In genomic region chr17:8753976-8754440, GRCh38 we compare ENCODE assay signal across 9 cellular contexts. TPM values are rescaled to one million over a fixed set of nuclear protein-coding genes. Genes with fewer than 3 reads are reported as not detected.
DNase-seq lines count a peak whose midpoint lies in the region; ATAC-seq, FAIRE-seq and TF ChIP-seq lines count a peak whose summit lies in the region.
"Had no signal": no experiment of that assay in that cellular context is flagged by ENCODE, and none has a peak within 500 bp of the region (broad histone marks: within the 10 kb centered on the region; RNA-seq: fewer than 3 reads in every experiment).

No MANE protein-coding gene starts in this region.

- intact Hi-C loops in testis (cut with DNase I; ENCODE audit: low total_unique reads): no loop called here

- TF ChIP-seq CTCF in AG10803 (conservative IDR thresholded peaks at IDR 0.05; ENCODE audit: low read length) (peak; percentile 54), testis (IDR thresholded peaks at IDR 0.05) (no peak)

- WGBS in testis, 2 donors: 47 to 69% methylated on average over 1 of the region's 1 CpG

- no peak overlapping the region for H3K27ac ChIP-seq in testis
- H3K27ac ChIP-seq: SJSA1 had no signal

- H3K4me1 ChIP-seq in testis: no peaks in the 10 kb centered on the region
- H3K4me1 ChIP-seq: SJSA1 had no signal

- DNase-seq in AG10803 (ENCODE audit: low read depth) (peak; percentile 25), H54 (ENCODE audit: insufficient read length, low spot score) (peak; percentile 33), SHP77 treated with DMSO at 0.1 percent for 48 hours (lab: John Stamatoyannopoulos, UW) (peak; percentile 37), iPS DF 19.7 (ENCODE audit: low read depth, low spot score) (peak; percentile 40), NCI-H226 (no peak), testis (no peak)

- H3K4me3 ChIP-seq in AG10803 (ENCODE audit: low read length) (no peak overlapping the region), testis (no peak overlapping the region)
- H3K4me3 ChIP-seq: SJSA1 had no signal

- H3K36me3 ChIP-seq in testis (ENCODE audit: low read depth, missing control alignments): no peaks in the 10 kb centered on the region
- H3K36me3 ChIP-seq: SJSA1 had no signal

- no peaks in the 10 kb centered on the region for H3K27me3 ChIP-seq in testis
- H3K27me3 ChIP-seq: SJSA1 had no signal

- no peaks in the 10 kb centered on the region for H3K9me3 ChIP-seq in testis
- H3K9me3 ChIP-seq: SJSA1 had no signal

- ATAC-seq in GM18867 (IDR thresholded peaks at IDR 0.05; ENCODE audit: unreplicated experiment) (no peak), GM19328 (IDR thresholded peaks at IDR 0.05; ENCODE audit: unreplicated experiment) (no peak)

- TF ChIP-seq POLR2A in H54 (IDR thresholded peaks at IDR 0.05; ENCODE audit: low read depth, low read length): no peak
- TF ChIP-seq POLR2A in testis (IDR thresholded peaks at IDR 0.05): no peak

- no peak for FAIRE-seq in H54 (lab: Jason Lieb, UNC)

RNA-seq across cellular contexts. Expression of gene SPDYE4, which starts 4.3 kb away (rescaled TPM):
- total RNA-seq in testis: 10 to 100 TPM in 1 of 2 donors, 1 to 10 TPM in 1; 3.3 to 19.6 TPM
- polyA plus RNA-seq in testis (ENCODE audit: insufficient read depth, low read depth, low replicate concordance): 17.6 TPM
- total RNA-seq: SJSA1 had no signal

RNA-seq across cellular contexts. Expression of gene CCDC42, which starts 9.4 kb away (rescaled TPM):
- total RNA-seq in testis: 10 to 100 TPM; 52.7 to 71.7 TPM
- polyA plus RNA-seq in testis (ENCODE audit: insufficient read depth, low read depth, low replicate concordance): 260 TPM
- total RNA-seq: SJSA1 had no signal

RNA-seq across cellular contexts. Expression of gene MFSD6L, which starts 45.2 kb away (rescaled TPM):
- 10 to 100 TPM; 14.2 to 16.1 TPM for total RNA-seq in testis
- polyA plus RNA-seq in testis (ENCODE audit: insufficient read depth, low read depth, low replicate concordance): 56.5 TPM
- total RNA-seq: SJSA1 had no signal

Comparison
In these comparisons a context has a peak if more than half of its experiments do, and no peak if none do; other contexts are left out.
1. DNase-seq: peak in AG10803 (single experiment), H54 (single experiment), SHP77 treated with DMSO at 0.1 percent for 48 hours (single experiment) and iPS DF 19.7 (single experiment); none in NCI-H226 (single experiment) and testis (single experiment).